Comparison of ENCODE assay signal across 10 cellular contexts in the genomic region with DNA sequence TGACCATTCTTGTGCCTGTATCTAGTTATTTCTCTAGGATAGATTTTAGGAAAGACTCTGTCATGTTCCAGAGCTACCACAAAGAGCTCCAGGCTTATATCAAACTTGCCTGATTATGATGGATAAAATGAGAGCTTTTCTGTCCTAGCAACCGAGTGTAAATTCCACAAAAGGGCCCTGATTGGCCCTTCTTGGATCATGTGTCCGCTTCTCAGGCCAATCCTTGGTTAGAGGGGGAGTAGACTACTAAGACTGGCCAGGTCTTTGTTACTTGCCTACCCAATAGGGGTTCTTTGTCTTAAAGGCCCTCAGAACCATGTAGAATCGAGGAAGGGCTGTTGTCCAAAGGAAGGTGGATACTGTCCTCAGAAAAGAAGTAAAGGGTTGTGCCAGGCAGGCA. TPM values are rescaled to one million over a fixed set of nuclear protein-coding genes. Genes with fewer than 3 reads are reported as not detected.
DNase-seq lines count a peak whose midpoint lies in the region; ATAC-seq and TF ChIP-seq lines count a peak whose summit lies in the region.
"Had no signal": no experiment of that assay in that cellular context is flagged by ENCODE, and none has a peak within 500 bp of the region (broad histone marks: within the 10 kb centered on the region; RNA-seq: fewer than 3 reads in every experiment).

No MANE protein-coding gene starts in this region.

- H3K9me3 ChIP-seq in testis, result no peaks in the 10 kb centered on the region
- H3K9me3 ChIP-seq: upper lobe of right lung had no signal

- DNase-seq in COLO829 (ENCODE audit: low spot score), result peak; percentile 68
- peak in 41 of 76 experiments; percentile 8 to 70 (median 38) for DNase-seq in HUDEP-2 (lab: John Stamatoyannopoulos, UW; ENCODE audit: unreplicated experiment in 76 of 76)
- DNase-seq in activated naive CD8-positive, alpha-beta T cell treated with anti-CD3 and anti-CD28 coated beads for 36 hours, result no peak
- DNase-seq in kidney tubule cell (ENCODE audit: low spot score), result peak; percentile 23
- DNase-seq in NCI-H748 (lab: John Stamatoyannopoulos, UW; ENCODE audit: unreplicated experiment), result no peak
- no peak for DNase-seq in testis
- no peak for DNase-seq in NCI-H2081 treated with DMSO at 0.1 percent for 48 hours (lab: John Stamatoyannopoulos, UW)
- DNase-seq: upper lobe of right lung had no signal

- H3K36me3 Mint-ChIP-seq in activated naive CD8-positive, alpha-beta T cell treated with anti-CD3 and anti-CD28 coated beads for 36 hours, result peaks cover 52% of the 10 kb centered on the region

- H3K4me1 Mint-ChIP-seq in activated naive CD8-positive, alpha-beta T cell treated with anti-CD3 and anti-CD28 coated beads for 36 hours, result peaks cover 30% of the 10 kb centered on the region

- H3K36me3 ChIP-seq in testis (ENCODE audit: low read depth, missing control alignments), result no peaks in the 10 kb centered on the region

- peaks cover under 1% of the 10 kb centered on the region for H3K27me3 Mint-ChIP-seq in activated naive CD8-positive, alpha-beta T cell treated with anti-CD3 and anti-CD28 coated beads for 36 hours
- H3K27me3 Mint-ChIP-seq: central memory CD8-positive, alpha-beta T cell had no signal

- intact Hi-C loops in testis (cut with DNase I; ENCODE audit: low total_unique reads), result no loop called here

- H3K27ac Mint-ChIP-seq in activated naive CD8-positive, alpha-beta T cell treated with anti-CD3 and anti-CD28 coated beads for 36 hours, result no peak overlapping the region

- TF ChIP-seq CTCF in testis (IDR thresholded peaks at IDR 0.05), result no peak

- no peak overlapping the region for H3K27ac ChIP-seq in testis
- H3K27ac ChIP-seq: upper lobe of right lung had no signal

- peaks cover 3% of the 10 kb centered on the region for H3K9me3 Mint-ChIP-seq in activated naive CD8-positive, alpha-beta T cell treated with anti-CD3 and anti-CD28 coated beads for 36 hours
- H3K9me3 Mint-ChIP-seq: central memory CD8-positive, alpha-beta T cell had no signal

- H3K4me1 ChIP-seq in testis, result peaks cover 8% of the 10 kb centered on the region

- TF ChIP-seq POLR2A in testis (IDR thresholded peaks at IDR 0.05), result no peak

- 74 to 78% methylated on average over 3 of the region's 3 CpGs for WGBS in testis, 2 donors

- peak overlapping the region; percentile 22 for H3K4me3 Mint-ChIP-seq in activated naive CD8-positive, alpha-beta T cell treated with anti-CD3 and anti-CD28 coated beads for 36 hours

- no peak overlapping the region for H3K4me3 ChIP-seq in testis
- H3K4me3 ChIP-seq: upper lobe of right lung had no signal

- H3K27me3 ChIP-seq in testis, result no peaks in the 10 kb centered on the region
- H3K27me3 ChIP-seq: upper lobe of right lung had no signal

- ATAC-seq in GM19397 (IDR thresholded peaks at IDR 0.05; ENCODE audit: unreplicated experiment), result no peak
- ATAC-seq: upper lobe of right lung had no signal

RNA-seq across cellular contexts. Expression of a gene that starts 2.4 kb away (rescaled TPM):
- total RNA-seq in activated naive CD8-positive, alpha-beta T cell treated with anti-CD3 and anti-CD28 coated beads for 36 hours, result 10 to 100 TPM; 17.4 to 19.5 TPM
- 100 to 1,000 TPM in 1 of 2 donors, 10 to 100 TPM in 1; 67.5 to 102 TPM for total RNA-seq in testis
- polyA plus RNA-seq in testis (ENCODE audit: insufficient read depth, low read depth, low replicate concordance), result 55.1 TPM

RNA-seq across cellular contexts. Expression of a gene that starts 19.6 kb away (rescaled TPM):
- total RNA-seq in activated naive CD8-positive, alpha-beta T cell treated with anti-CD3 and anti-CD28 coated beads for 36 hours, result not detected
- 1 to 10 TPM; 2.7 to 3.9 TPM for total RNA-seq in testis
- polyA plus RNA-seq in testis (ENCODE audit: insufficient read depth, low read depth, low replicate concordance), result 2.8 TPM

RNA-seq across cellular contexts. Expression of a gene that starts 41.9 kb away (rescaled TPM):
- 1 to 10 TPM; 1.4 to 1.8 TPM for total RNA-seq in activated naive CD8-positive, alpha-beta T cell treated with anti-CD3 and anti-CD28 coated beads for 36 hours
- total RNA-seq in testis, result 1 to 10 TPM; 3.9 to 6.1 TPM
- 3.5 TPM for polyA plus RNA-seq in testis (ENCODE audit: insufficient read depth, low read depth, low replicate concordance)

Comparison
In these comparisons a context has a peak if more than half of its experiments do, and no peak if none do; other contexts are left out.
1. DNase-seq: peak in COLO829 (single experiment), HUDEP-2 (41 of 76) and kidney tubule cell (single experiment); none in activated naive CD8-positive, alpha-beta T cell treated with anti-CD3 and anti-CD28 coated beads for 36 hours (single experiment), NCI-H748 (single experiment), testis (single experiment) and NCI-H2081 treated with DMSO at 0.1 percent for 48 hours (single experiment).